Comparison of ENCODE assay signal across 8 cellular contexts in genomic region chr11:6612008-6612815, GRCh38. TPM values are rescaled to one million over a fixed set of nuclear protein-coding genes. Genes with fewer than 3 reads are reported as not detected.
DNase-seq lines count a peak whose midpoint lies in the region; ATAC-seq and TF ChIP-seq lines count a peak whose summit lies in the region.

Gene TAF10 (minus strand): TSS chr11:6612216. CDS start chr11:6612189, 27 bp downstream.

- TF ChIP-seq CTCF in IMR-90 (conservative IDR thresholded peaks at IDR 0.05; ENCODE audit: low read depth, low read length) = no peak
- no peak for TF ChIP-seq CTCF in OCI-LY7 (conservative IDR thresholded peaks at IDR 0.05; ENCODE audit: low read length)
- TF ChIP-seq CTCF in endothelial cell (IDR thresholded peaks at IDR 0.05; ENCODE audit: unreplicated experiment) = no peak

- dilution Hi-C loops in IMR-90 (cut with HindIII; ENCODE audit: low sequenced_read_pairs, unreplicated experiment) = no loop called here

- H3K79me1 ChIP-seq in IMR-90 (ENCODE audit: low read depth in 1 of 2, low read length in 2 of 2) = peaks cover 31 to 84% of the 10 kb centered on the region in 2 experiments

- peaks cover 7% of the 10 kb centered on the region for H3K27me3 Mint-ChIP-seq in endothelial cell (ENCODE audit: unreplicated experiment)

- H3K4me1 ChIP-seq in IMR-90 (ENCODE audit: control insufficient read depth, insufficient read depth, low read length) (peaks cover 28% of the 10 kb centered on the region), OCI-LY7 (ENCODE audit: insufficient read depth, low read length, poor library complexity, severe bottlenecking) (peaks cover 29% of the 10 kb centered on the region)

- H3K79me2 ChIP-seq in OCI-LY7 (ENCODE audit: insufficient read depth, low read depth, low read length) = peaks cover 14% of the 10 kb centered on the region; the same call in 1 of the 2 replicates

- no peaks in the 10 kb centered on the region for H3K9me2 ChIP-seq in OCI-LY7 (ENCODE audit: insufficient read depth, low read length)

- peak within 1 kb of the TSS; percentile 88 for H3K56ac ChIP-seq in IMR-90 (ENCODE audit: extremely low read depth, insufficient read depth, low read length)

- peak within 1 kb of the TSS; percentile 97 for H2AK9ac ChIP-seq in IMR-90 (replicated peaks; ENCODE audit: low read depth, low read length, poor library complexity)

- H3K36me3 Mint-ChIP-seq in endothelial cell (ENCODE audit: low read depth, unreplicated experiment) = peaks cover 51% of the 10 kb centered on the region

- peak within 1 kb of the TSS; percentile 67 for H3K4me3 ChIP-seq in IMR-90 (ENCODE audit: insufficient read depth, low read depth, low read length)
- H3K4me3 ChIP-seq in OCI-LY7 (ENCODE audit: low read depth, low read length, poor library complexity, severe bottlenecking) = peak within 1 kb of the TSS; percentile 87

- H2AFZ ChIP-seq in IMR-90 (replicated peaks; ENCODE audit: low read length, poor library complexity) = peak within 1 kb of the TSS; percentile 95
- peak within 1 kb of the TSS; percentile 87; the same call in 1 of the 2 replicates for H2AFZ ChIP-seq in OCI-LY7 (ENCODE audit: low read length)

- H2BK120ac ChIP-seq in IMR-90 (ENCODE audit: low read depth, low read length) = peak within 1 kb of the TSS; percentile 73

- no peaks in the 10 kb centered on the region for H3K27me3 ChIP-seq in IMR-90 (ENCODE audit: control insufficient read depth, insufficient read depth, low read length)

- H3K23ac ChIP-seq in IMR-90 (ENCODE audit: low read depth, low read length) = peak within 1 kb of the TSS; percentile 92

- peak within 1 kb of the TSS; percentile 99 for H3K27ac ChIP-seq in IMR-90 (ENCODE audit: insufficient read depth, low read length)
- peak within 1 kb of the TSS; percentile 89 for H3K27ac ChIP-seq in OCI-LY7 (ENCODE audit: low read depth, low read length, poor library complexity, severe bottlenecking)

- peaks cover 7% of the 10 kb centered on the region for H4K20me1 ChIP-seq in IMR-90 (ENCODE audit: insufficient read depth, low read length)
- H4K20me1 ChIP-seq in OCI-LY7 (ENCODE audit: insufficient read depth, low read length) = peaks cover 9% of the 10 kb centered on the region; the same call in 1 of the 2 replicates

- BruUV-seq in IMR-90 (replicated peaks; lab: Mats Ljungman, UMichigan) = no TSS peak
- TSS peak; percentile 67 for BruUV-seq in OCI-LY7 (replicated peaks; lab: Mats Ljungman, UMichigan)

- TF ChIP-seq POLR2A in IMR-90 (IDR thresholded peaks at IDR 0.05; ENCODE audit: low read depth, low read length) = peak; percentile 89

- POLR2A ChIA-PET in IMR-90 (lab: Charles Lee; ENCODE audit: unreplicated experiment) = interaction anchor here (0.8 to 0.9 kb wide), 2 partner anchors 9 to 15 kb away, joined by 3 to 4 read pairs; no protein-coding TSS in a partner anchor
- POLR2A ChIA-PET in OCI-LY7 (lab: Charles Lee) = interaction anchor here (0.6 to 2.2 kb wide), 14 partner anchors 8 to 75 kb away, joined by 3 to 22 read pairs (median 4); partner anchors contain the start of gene MRPL17

- peak within 1 kb of the TSS; percentile 97 for H3K4ac ChIP-seq in IMR-90 (ENCODE audit: low read depth, low read length)

- H2AK5ac ChIP-seq in IMR-90 (ENCODE audit: low read depth, low read length) = peak within 1 kb of the TSS; percentile 93

- H3K4me3 Mint-ChIP-seq in endothelial cell (ENCODE audit: unreplicated experiment) = peak within 1 kb of the TSS; percentile 90

- no peaks in the 10 kb centered on the region for H3K9me3 Mint-ChIP-seq in endothelial cell (ENCODE audit: unreplicated experiment)

- ATAC-seq in GM21528 (IDR thresholded peaks at IDR 0.05; ENCODE audit: low FRiP score, unreplicated experiment) (peak; percentile 92), IMR-90 (ENCODE audit: low read depth) (peak; percentile 91)

- peak within 1 kb of the TSS; percentile 98 for H4K5ac ChIP-seq in IMR-90 (ENCODE audit: low read depth, low read length)

- intact Hi-C loops in IMR-90 (cut with micrococcal nuclease) = loop anchor here (1.0 kb wide), 2 partner anchors 71 to 138 kb away; partner anchors contain the start of gene MRPL17
- intact Hi-C loops in OCI-LY7 (cut with micrococcal nuclease; ENCODE audit: unreplicated experiment) = loop anchor here (1.0 to 2.0 kb wide), 2 partner anchors 35 to 71 kb away; partner anchors contain the start of gene MRPL17

- WGBS in IMR-90 (ENCODE audit: extremely low coverage in 2 of 2, insufficient read length in 1 of 2), 2 experiments = 1% methylated on average over 42 of the region's 74 CpGs; no CpG with 5 or more reads in 1 of the 2 experiments

- CTCF ChIA-PET in IMR-90 (lab: Yijun Ruan, JAX) (interaction anchor here (0.6 to 1.1 kb wide), 3 partner anchors 8 to 233 kb away, joined by 3 read pairs; partner anchors contain the start of gene ILK), OCI-LY7 (lab: Charles Lee; ENCODE audit: unreplicated experiment) (interaction anchor here (0.6 to 1.5 kb wide), 5 partner anchors 8 to 71 kb away, joined by 3 to 8 read pairs (median 3); partner anchors contain the start of gene MRPL17)

- TF ChIP-seq RAD21 in IMR-90 (IDR thresholded peaks at IDR 0.05; ENCODE audit: low read length) = peak; percentile 17; the same call in 1 of the 2 replicates

- peak within 1 kb of the TSS; percentile 97 for H3K14ac ChIP-seq in IMR-90 (replicated peaks; ENCODE audit: low read depth, low read length)

- peak within 1 kb of the TSS; percentile 45; the same call in 1 of the 2 replicates for H2BK20ac ChIP-seq in IMR-90 (ENCODE audit: low read depth, low read length)

- H3K36me3 ChIP-seq in IMR-90 (ENCODE audit: control insufficient read depth, insufficient read depth, low read length) = peaks cover 64% of the 10 kb centered on the region
- H3K36me3 ChIP-seq in OCI-LY7 (ENCODE audit: insufficient read depth, low read length) = peaks cover 48% of the 10 kb centered on the region

- H3K4me2 ChIP-seq in IMR-90 (ENCODE audit: low read depth, low read length) (peak within 1 kb of the TSS; percentile 96), OCI-LY7 (ENCODE audit: low read length) (peak within 1 kb of the TSS; percentile 93)

- in situ Hi-C loops in IMR-90 (cut with MboI; ENCODE audit: low sequenced_read_pairs) = no loop called here

- peak; percentile 64 for DNase-seq in DMS 273 treated with DMSO at 0.1 percent for 48 hours (lab: John Stamatoyannopoulos, UW)
- peak; percentile 96 for DNase-seq in IMR-90
- DNase-seq in OCI-LY7 (ENCODE audit: low spot score) = peak; percentile 96
- peak; percentile 94 for DNase-seq in activated T-cell treated with anti-CD3 and anti-CD28 coated beads for 1 hour (ENCODE audit: low read depth)
- DNase-seq in endothelial cell (ENCODE audit: low spot score) = peak; percentile 94
- peak; percentile 86 for DNase-seq in middle frontal gyrus (ENCODE audit: extremely low spot score, low spot score)
- peak; percentile 93 for DNase-seq in stimulated activated CD8-positive, alpha-beta memory T cell treated with anti-CD3 and anti-CD28 coated beads, Interleukin-2, amount 100 ng/mL, for 1 hour (ENCODE audit: low read depth in 2 of 2)

- H3K9me3 ChIP-seq in IMR-90 (ENCODE audit: control insufficient read depth, insufficient read depth, low read length) = no peaks in the 10 kb centered on the region
- H3K9me3 ChIP-seq in OCI-LY7 (ENCODE audit: low read length) = no peaks in the 10 kb centered on the region

- H3K18ac ChIP-seq in IMR-90 (ENCODE audit: low read depth, low read length) = peak within 1 kb of the TSS; percentile 97

- H2BK5ac ChIP-seq in IMR-90 (ENCODE audit: low read depth, low read length, poor library complexity, severe bottlenecking) = peak within 1 kb of the TSS; percentile 99

- peaks cover 26% of the 10 kb centered on the region for H3K4me1 Mint-ChIP-seq in endothelial cell (ENCODE audit: unreplicated experiment)

- H3K9ac ChIP-seq in IMR-90 (ENCODE audit: low read depth, low read length) = peak within 1 kb of the TSS; percentile 99

- H4K8ac ChIP-seq in IMR-90 (ENCODE audit: low read depth in 2 of 2, low read length in 2 of 2) = peak within 1 kb of the TSS; percentile 96 to 98

- H2BK15ac ChIP-seq in IMR-90 (ENCODE audit: low read depth, low read length) = peak within 1 kb of the TSS; percentile 64; the same call in 2 of the 3 replicates

- H3K9me1 ChIP-seq in IMR-90 (ENCODE audit: insufficient read depth, low read length) = peaks cover 37% of the 10 kb centered on the region

- peak within 1 kb of the TSS; percentile 96 for H4K91ac ChIP-seq in IMR-90 (ENCODE audit: insufficient read depth, low read depth, low read length)

- peak within 1 kb of the TSS; percentile 96 for H3K27ac Mint-ChIP-seq in endothelial cell (ENCODE audit: unreplicated experiment)

TF ChIP-seq in IMR-90, 13 proteins besides CTCF, POLR2A, EP300 and RAD21:
- TF ChIP-seq BHLHE40 (IDR thresholded peaks at IDR 0.05; ENCODE audit: low read depth, low read length) (peak; percentile 4; the same call in 1 of the 2 replicates), MAZ (IDR thresholded peaks at IDR 0.05; ENCODE audit: borderline replicate concordance, low read depth, low read length) (peak; percentile 61), SMC3 (IDR thresholded peaks at IDR 0.05; ENCODE audit: low read depth, low read length) (no peak), FOS (IDR thresholded peaks at IDR 0.05; ENCODE audit: low read depth, low read length) (0 out of 2 replicates have a peak, but pooled peaks have one; percentile 3), USF2 (IDR thresholded peaks at IDR 0.05; ENCODE audit: low read depth, low read length) (no peak), CHD1 (IDR thresholded peaks at IDR 0.05; ENCODE audit: low read depth, low read length) (peak; percentile 87; the same call in 1 of the 2 replicates), RFX5 (IDR thresholded peaks at IDR 0.05; ENCODE audit: low read depth, low read length) (peak; percentile 61), RCOR1 (IDR thresholded peaks at IDR 0.05; ENCODE audit: insufficient replicate concordance, low read length) (peak; percentile 15)

RNA-seq across cellular contexts. Expression of gene TAF10, which starts in this region (rescaled TPM):
- 18.6 and 24.4 TPM in 2 replicates for total RNA-seq in IMR-90 (2012; rRNA removed)
- polyA plus RNA-seq in IMR-90 (2012; rRNA removed) = 132 and 180 TPM in 2 replicates
- 73.3 and 76.1 TPM in 2 replicates for polyA plus RNA-seq in IMR-90 (2012; cell fraction: cytosol; rRNA removed)
- 71.9 and 78.4 TPM in 2 replicates for polyA plus RNA-seq in IMR-90 (2012; cell fraction: nucleus; rRNA removed; ENCODE audit: low replicate concordance)
- 97.0 and 117 TPM in 2 replicates for total RNA-seq in OCI-LY7 (2014; rRNA removed; shearing (Covaris generic))
- 139 and 146 TPM in 2 replicates for total RNA-seq in OCI-LY7 (2022)
- total RNA-seq in endothelial cell (ENCODE audit: unreplicated experiment) = 62.2 TPM

Comparison
In these comparisons a context has a peak if more than half of its experiments do, and no peak if none do; other contexts are left out.
1. Peak in every context shown above with its lines: DNase-seq, ATAC-seq, H3K4me3 ChIP-seq and H3K27ac ChIP-seq.